In genomic region chr17:56290486-56291118, GRCh38 we compare ENCODE assay signal across 12 cellular contexts.
A peak's percentile ranks its signal among the peaks of the same experiment; 100 is the strongest.
DNase-seq lines count a peak whose midpoint lies in the region; ATAC-seq and TF ChIP-seq lines count a peak whose summit lies in the region.
"Had no signal": no experiment of that assay in that cellular context is flagged by ENCODE, and none has a peak within 500 bp of the region (broad histone marks: within the 10 kb centered on the region; RNA-seq: fewer than 3 reads in every experiment).

No MANE protein-coding gene starts in this region.

- TF ChIP-seq CTCF in neutrophil (IDR thresholded peaks at IDR 0.05) = no peak

- H3K4me3 ChIP-seq in neutrophil (ENCODE audit: low read depth in 1 of 2, low read length in 1 of 2) = peak overlapping the region; percentile 37 to 40
- H3K4me3 ChIP-seq: suprapubic skin had no signal

- H3K4me1 Mint-ChIP-seq in activated naive CD8-positive, alpha-beta T cell treated with anti-CD3 and anti-CD28 coated beads, Interleukin-2, amount 50 U/mL, for 24 hours = peaks cover 29% of the 10 kb centered on the region

- no peak overlapping the region for H3K27ac Mint-ChIP-seq in activated naive CD8-positive, alpha-beta T cell treated with anti-CD3 and anti-CD28 coated beads, Interleukin-2, amount 50 U/mL, for 24 hours

- H3K9me3 Mint-ChIP-seq in activated naive CD8-positive, alpha-beta T cell treated with anti-CD3 and anti-CD28 coated beads, Interleukin-2, amount 50 U/mL, for 24 hours = no peaks in the 10 kb centered on the region

- no peaks in the 10 kb centered on the region for H3K9me3 ChIP-seq in neutrophil
- H3K9me3 ChIP-seq: suprapubic skin had no signal

- no peaks in the 10 kb centered on the region for H3K27me3 Mint-ChIP-seq in activated naive CD8-positive, alpha-beta T cell treated with anti-CD3 and anti-CD28 coated beads, Interleukin-2, amount 50 U/mL, for 24 hours

- H3K4me1 ChIP-seq in neutrophil (ENCODE audit: control insufficient read depth in 1 of 2, insufficient read depth in 1 of 2, low read depth in 1 of 2, low read length in 1 of 2) = peaks cover 11 to 12% of the 10 kb centered on the region in 2 experiments
- H3K4me1 ChIP-seq: foreskin keratinocyte had no signal

- H3K36me3 Mint-ChIP-seq in activated naive CD8-positive, alpha-beta T cell treated with anti-CD3 and anti-CD28 coated beads, Interleukin-2, amount 50 U/mL, for 24 hours (ENCODE audit: low read depth) = no peaks in the 10 kb centered on the region

- DNase-seq in NCI-H2029 (lab: John Stamatoyannopoulos, UW) (peak; percentile 4), NCI-H2029 treated with DMSO at 0.1 percent for 48 hours (lab: John Stamatoyannopoulos, UW) (no peak), KBM-7 (peak; percentile 3), HuH-7.5 (ENCODE audit: low spot score) (no peak), NCI-H128 (lab: John Stamatoyannopoulos, UW; ENCODE audit: unreplicated experiment) (no peak), NCI-H1694 (lab: John Stamatoyannopoulos, UW) (no peak)
- DNase-seq in activated naive CD8-positive, alpha-beta T cell treated with anti-CD3 and anti-CD28 coated beads, Interleukin-2, amount 50 U/mL, for 24 hours = no peak
- DNase-seq: foreskin keratinocyte, NCI-H526 had no signal

- H3K27ac ChIP-seq in neutrophil = peak overlapping the region; percentile 52
- H3K27ac ChIP-seq: foreskin keratinocyte, suprapubic skin, VCaP had no signal

- in situ Hi-C loops in KBM-7 (cut with MboI; ENCODE audit: low pct_unique_long_range_greater_than_20kb, low sequenced_read_pairs) = no loop called here

- no peaks in the 10 kb centered on the region for H3K36me3 ChIP-seq in neutrophil
- H3K36me3 ChIP-seq: suprapubic skin had no signal

- peak overlapping the region; percentile 31 for H3K4me3 Mint-ChIP-seq in activated naive CD8-positive, alpha-beta T cell treated with anti-CD3 and anti-CD28 coated beads, Interleukin-2, amount 50 U/mL, for 24 hours

- ATAC-seq in activated naive CD8-positive, alpha-beta T cell treated with anti-CD3 and anti-CD28 coated beads, Interleukin-2, amount 50 U/mL, for 24 hours = no peak
- ATAC-seq: foreskin keratinocyte had no signal

- H3K27me3 ChIP-seq in neutrophil = no peaks in the 10 kb centered on the region
- H3K27me3 ChIP-seq: foreskin keratinocyte, suprapubic skin had no signal

Comparison
In these comparisons a context has a peak if more than half of its experiments do, and no peak if none do; other contexts are left out.
1. DNase-seq: peak in NCI-H2029 (single experiment) and KBM-7 (single experiment); none in NCI-H2029 treated with DMSO at 0.1 percent for 48 hours (single experiment), activated naive CD8-positive, alpha-beta T cell treated with anti-CD3 and anti-CD28 coated beads, Interleukin-2, amount 50 U/mL, for 24 hours (single experiment), HuH-7.5 (single experiment), NCI-H128 (single experiment) and NCI-H1694 (single experiment).